1 cellular context compared by ENCODE assay signal in the genomic region with DNA sequence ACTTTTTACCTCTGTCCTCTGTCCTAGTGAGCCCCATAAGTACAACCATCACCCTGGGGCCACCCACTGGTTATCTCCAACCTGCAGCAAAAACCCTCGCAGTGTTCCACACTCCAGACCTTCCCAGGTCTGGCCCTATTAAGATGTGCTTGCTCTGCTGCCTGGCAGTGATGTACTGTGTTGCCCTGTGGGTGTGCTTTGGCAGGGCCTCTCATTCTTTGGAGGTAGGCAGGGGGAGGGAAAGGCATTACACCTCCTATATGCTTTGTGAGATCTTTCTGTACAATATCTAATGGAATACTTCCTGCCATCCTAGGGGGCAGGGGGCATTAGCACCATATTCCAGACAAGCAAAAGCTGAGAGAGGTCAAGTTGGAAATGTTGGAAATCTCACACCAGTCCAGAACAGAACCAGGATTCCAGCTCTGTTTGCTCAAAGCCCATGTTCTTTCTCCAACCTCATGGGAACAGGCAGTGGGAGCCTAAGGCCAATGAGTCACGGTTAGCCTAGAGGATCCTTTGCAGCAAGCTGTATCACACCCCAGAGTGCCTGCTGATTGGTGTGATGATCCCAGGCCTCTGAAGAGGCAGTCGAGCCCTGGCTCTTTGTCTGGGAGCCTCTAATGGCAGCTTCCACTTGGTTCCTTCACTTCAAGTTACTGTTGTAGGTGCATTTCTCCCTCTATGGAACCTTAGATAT.
TF ChIP-seq lines count a peak whose summit lies in the region.

No MANE protein-coding gene starts in this region.

TF ChIP-seq in HEK293, 187 proteins besides CTCF, POLR2A, EP300 and RAD21 (continued from another document):
- TF ChIP-seq GLI2 (tag by site-specific recombination; IDR thresholded peaks at IDR 0.05; ENCODE audit: borderline replicate concordance, low read depth) (no peak), ZSCAN18 (tag by site-specific recombination; IDR thresholded peaks at IDR 0.05) (no peak), ZNF600 (tag by site-specific recombination; IDR thresholded peaks at IDR 0.05) (0 out of 2 replicates have a peak, but pooled peaks have one; percentile 13)
TF ChIP-seq in HEK293: peak in this region for 2.
